8 cellular contexts compared by ENCODE assay signal in genomic region chr9:132412089-132412488, GRCh38. TPM values are rescaled to one million over a fixed set of nuclear protein-coding genes. Genes with fewer than 3 reads are reported as not detected.
DNase-seq lines count a peak whose midpoint lies in the region; ATAC-seq, FAIRE-seq and TF ChIP-seq lines count a peak whose summit lies in the region.

No MANE protein-coding gene starts in this region.

- dilution Hi-C loops in keratinocyte (cut with MboI; ENCODE audit: extremely low pct_ligation_motif_present, low sequenced_read_pairs) = no loop called here

- no peak overlapping the region for H3K4me2 ChIP-seq in keratinocyte (ENCODE audit: control insufficient read depth, extremely low read depth, insufficient read depth, low read depth, low read length)

- H3K27me3 ChIP-seq in keratinocyte (ENCODE audit: control insufficient read depth, extremely low read depth, insufficient read depth, low read length) = peaks cover 45% of the 10 kb centered on the region

- no peak overlapping the region for H3K4me3 ChIP-seq in keratinocyte (ENCODE audit: control insufficient read depth in 2 of 3, extremely low read depth in 1 of 3, insufficient read depth in 2 of 3, low read depth in 1 of 3, low read length in 3 of 3)

- no peaks in the 10 kb centered on the region for H3K79me2 ChIP-seq in keratinocyte (ENCODE audit: control insufficient read depth, insufficient read depth, low read length)

- H3K36me3 ChIP-seq in keratinocyte (ENCODE audit: control insufficient read depth in 2 of 2, extremely low read depth in 1 of 2, insufficient read depth in 2 of 2, low read length in 2 of 2) = no peaks in the 10 kb centered on the region

- DNase-seq in NCI-H2107 treated with DMSO at 0.1 percent for 48 hours (lab: John Stamatoyannopoulos, UW; ENCODE audit: unreplicated experiment) = peak; percentile 10
- DNase-seq in NCI-H2107 (lab: John Stamatoyannopoulos, UW) = no peak
- DNase-seq in KG1 (lab: John Stamatoyannopoulos, UW) = peak; percentile 34
- DNase-seq in activated T-cell treated with anti-CD3 and anti-CD28 coated beads, Interleukin-2, amount 50 U/mL, for 48 hours = peak; percentile 46 to 53
- no peak for DNase-seq in keratinocyte (ENCODE audit: low read depth, low spot score)
- DNase-seq in NCI-H146 (lab: John Stamatoyannopoulos, UW) = no peak
- DNase-seq in NCI-H128 (lab: John Stamatoyannopoulos, UW; ENCODE audit: unreplicated experiment) = no peak

- no peaks in the 10 kb centered on the region for H4K20me1 ChIP-seq in keratinocyte (ENCODE audit: control insufficient read depth, extremely low read depth, insufficient read depth, low read length)

- H3K9me3 ChIP-seq in keratinocyte (ENCODE audit: control insufficient read depth, low read depth, low read length) = no peaks in the 10 kb centered on the region

- no peak for FAIRE-seq in keratinocyte (lab: Jason Lieb, UNC)

- H3K9ac ChIP-seq in keratinocyte (ENCODE audit: control insufficient read depth, extremely low read depth, insufficient read depth, low read length) = no peak overlapping the region

- TF ChIP-seq CTCF in keratinocyte (optimal IDR thresholded peaks at IDR 0.05 in 1 of 3, IDR thresholded peaks at IDR 0.05 in 1 of 3, conservative IDR thresholded peaks at IDR 0.05 in 1 of 3; ENCODE audit: extremely low read depth in 1 of 3, insufficient read depth in 2 of 3, low read length in 3 of 3) = peak; percentile 50 to 73 (median 52)

- no peaks in the 10 kb centered on the region for H3K9me1 ChIP-seq in keratinocyte (ENCODE audit: control insufficient read depth, extremely low read depth, insufficient read depth, low read length)

- H2AFZ ChIP-seq in keratinocyte (ENCODE audit: control insufficient read depth, low read length) = no peak overlapping the region

- no peak for ATAC-seq in HG03108 (IDR thresholded peaks at IDR 0.05; ENCODE audit: unreplicated experiment)

- H3K4me1 ChIP-seq in keratinocyte (ENCODE audit: control insufficient read depth, extremely low read depth, insufficient read depth, low read length) = peaks cover 15% of the 10 kb centered on the region

- H3K27ac ChIP-seq in keratinocyte (ENCODE audit: control insufficient read depth, insufficient read depth, low read length) = no peak overlapping the region

RNA-seq across cellular contexts. Expression of gene CFAP77, which starts 2.1 kb away (rescaled TPM):
- polyA plus RNA-seq in keratinocyte = not detected in 3 replicates
- polyA plus RNA-seq in keratinocyte (2011; ENCODE audit: low read depth) = not detected
- polyA plus RNA-seq in keratinocyte (2011; cell fraction: cytosol; rRNA removed) = not detected in 2 replicates
- polyA plus RNA-seq in keratinocyte (2011; cell fraction: nucleus; rRNA removed) = not detected in 2 replicates
- not detected in 2 replicates for polyA plus RNA-seq in keratinocyte (2012; ENCODE audit: low replicate concordance)
- not detected in 3 replicates for polyA minus RNA-seq in keratinocyte
- not detected for polyA minus RNA-seq in keratinocyte (2011; cell fraction: cytosol; rRNA and poly(A)+ RNA removed)
- not detected in 2 replicates for polyA minus RNA-seq in keratinocyte (2011; cell fraction: nucleus; rRNA and poly(A)+ RNA removed)

RNA-seq across cellular contexts. Expression of gene TTF1, which starts 5.4 kb away (rescaled TPM):
- polyA plus RNA-seq in keratinocyte = 5.3 to 7.5 TPM (median 7.2 TPM) in 3 replicates
- polyA plus RNA-seq in keratinocyte (2011; ENCODE audit: low read depth) = 14.2 TPM
- polyA plus RNA-seq in keratinocyte (2011; cell fraction: cytosol; rRNA removed) = 5.9 and 7.2 TPM in 2 replicates
- 6.8 and 8.4 TPM in 2 replicates for polyA plus RNA-seq in keratinocyte (2011; cell fraction: nucleus; rRNA removed)
- polyA plus RNA-seq in keratinocyte (2012; ENCODE audit: low replicate concordance) = 6.0 and 7.3 TPM in 2 replicates
- 0.63 to 2.8 TPM in 2 of 3 replicates, not detected in the other for polyA minus RNA-seq in keratinocyte
- 1.5 TPM for polyA minus RNA-seq in keratinocyte (2011; cell fraction: cytosol; rRNA and poly(A)+ RNA removed)
- polyA minus RNA-seq in keratinocyte (2011; cell fraction: nucleus; rRNA and poly(A)+ RNA removed) = 1.9 and 3.1 TPM in 2 replicates

RNA-seq across cellular contexts. Expression of gene SETX, which starts 57.3 kb away (rescaled TPM):
- 16.6 to 23.8 TPM (median 19.7 TPM) in 3 replicates for polyA plus RNA-seq in keratinocyte
- 35.1 TPM for polyA plus RNA-seq in keratinocyte (2011; ENCODE audit: low read depth)
- polyA plus RNA-seq in keratinocyte (2011; cell fraction: cytosol; rRNA removed) = 9.1 and 14.3 TPM in 2 replicates
- 38.2 and 43.2 TPM in 2 replicates for polyA plus RNA-seq in keratinocyte (2011; cell fraction: nucleus; rRNA removed)
- polyA plus RNA-seq in keratinocyte (2012; ENCODE audit: low replicate concordance) = 17.4 and 25.4 TPM in 2 replicates
- polyA minus RNA-seq in keratinocyte = 23.3 to 75.1 TPM (median 60.0 TPM) in 3 replicates
- 21.9 TPM for polyA minus RNA-seq in keratinocyte (2011; cell fraction: cytosol; rRNA and poly(A)+ RNA removed)
- 62.7 and 116 TPM in 2 replicates for polyA minus RNA-seq in keratinocyte (2011; cell fraction: nucleus; rRNA and poly(A)+ RNA removed)

Comparison
In these comparisons a context has a peak if more than half of its experiments do, and no peak if none do; other contexts are left out.
1. DNase-seq: peak in NCI-H2107 treated with DMSO at 0.1 percent for 48 hours (single experiment), KG1 (single experiment) and activated T-cell treated with anti-CD3 and anti-CD28 coated beads, Interleukin-2, amount 50 U/mL, for 48 hours (2 of 2); none in NCI-H2107 (single experiment), keratinocyte (single experiment), NCI-H146 (single experiment) and NCI-H128 (single experiment).